22 cellular contexts compared by ENCODE assay signal in the genomic region with DNA sequence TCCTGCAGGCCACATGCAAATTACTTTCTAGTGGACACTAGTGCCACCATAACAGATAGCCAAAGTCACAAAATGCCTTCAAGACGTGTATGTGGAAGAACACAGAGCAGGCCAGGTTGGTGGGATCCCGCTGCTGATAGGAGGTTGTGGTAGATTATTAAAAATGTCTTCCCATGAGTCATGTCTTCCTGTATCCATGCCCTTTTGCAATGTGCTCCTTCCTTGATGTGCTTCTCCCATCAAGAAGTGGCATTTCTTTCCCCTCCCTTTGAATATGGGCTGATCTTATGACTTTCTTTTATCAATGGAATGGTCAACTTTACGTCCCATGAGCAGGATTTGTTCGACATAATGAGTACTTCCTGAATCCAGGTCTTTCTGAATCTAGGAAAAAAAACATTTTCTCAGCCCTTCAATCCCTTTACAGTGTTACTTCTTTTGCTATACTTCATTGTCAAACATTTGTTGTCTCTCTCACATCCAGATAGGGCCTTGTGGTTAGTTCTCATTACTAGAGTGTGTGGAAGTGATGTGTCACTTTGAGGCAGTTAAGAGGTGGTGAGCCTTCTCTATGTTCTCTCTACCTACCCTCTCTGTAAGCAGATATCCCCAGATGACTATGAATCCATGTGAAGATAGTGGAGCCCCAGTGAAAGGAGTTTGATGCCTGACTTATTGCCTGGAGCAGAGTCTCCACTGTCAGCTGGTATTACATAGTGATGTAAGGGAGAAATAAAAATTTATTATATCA.
DNase-seq lines count a peak whose midpoint lies in the region; ATAC-seq and TF ChIP-seq lines count a peak whose summit lies in the region.
"Had no signal": no experiment of that assay in that cellular context is flagged by ENCODE, and none has a peak within 500 bp of the region (broad histone marks: within the 10 kb centered on the region; RNA-seq: fewer than 3 reads in every experiment).

No MANE protein-coding gene starts in this region.

- H3K9ac ChIP-seq in SK-N-SH: no peak overlapping the region
- H3K9ac ChIP-seq in GM23248: no peak overlapping the region

- no peak overlapping the region for H3K4me3 ChIP-seq in SK-N-SH (ENCODE audit: low read depth in 2 of 2, low read length in 1 of 2)
- no peak overlapping the region for H3K4me3 ChIP-seq in GM23248
- no peak overlapping the region for H3K4me3 ChIP-seq in A673 (ENCODE audit: low read depth, low read length, poor library complexity, severe bottlenecking)
- H3K4me3 ChIP-seq: adrenal gland, gastrocnemius medialis had no signal

- DNase-seq in SK-N-SH (no peak), GM23248 (peak; percentile 6), iris pigment epithelial cell (ENCODE audit: low read depth) (peak; percentile 41), A673 (ENCODE audit: low spot score) (no peak)
- DNase-seq: 8988T; activated CD4-positive, alpha-beta T cell treated with anti-CD3 and anti-CD28 coated beads, Interleukin-2, amount 50 U/mL, for 4 hours; adrenal gland; Caco-2; EL; gastrocnemius medialis; mesenchymal stem cell; naive thymus-derived CD4-positive, alpha-beta T cell; NCI-H1436 treated with DMSO at 0.1 percent for 48 hours; NCI-H2171; NCI-H526 treated with DMSO at 0.1 percent for 48 hours; Right ventricle myocardium superior; stimulated activated CD4-positive, alpha-beta T cell treated with anti-CD3 and anti-CD28 coated beads, Interleukin-4, amount 100 ng/mL, for 4 hours had no signal

- H3K27ac Mint-ChIP-seq in activated T-helper 17 cell treated with anti-CD3 and anti-CD28 coated beads, Interleukin-2, amount 50 U/mL, for 72 hours: peak overlapping the region; percentile 58
- H3K27ac Mint-ChIP-seq: dendritic cell treated with granulocyte-macrophage colony-stimulating factor and Interleukin-4, amounts not matched to agents 40 ng/mL and 50 ng/mL, for 4 days; naive thymus-derived CD4-positive, alpha-beta T cell had no signal

- 0 out of 2 replicates have a peak, but pooled peaks cover 4% of the 10 kb centered on the region for H3K79me2 ChIP-seq in SK-N-SH (ENCODE audit: insufficient read depth)
- H3K79me2 ChIP-seq in GM23248 (ENCODE audit: insufficient read depth): no peaks in the 10 kb centered on the region

- H3K9me2 ChIP-seq in SK-N-SH: no peaks in the 10 kb centered on the region
- no peaks in the 10 kb centered on the region for H3K9me2 ChIP-seq in GM23248 (ENCODE audit: insufficient read depth)

- TF ChIP-seq EP300 in SK-N-SH (IDR thresholded peaks at IDR 0.05; ENCODE audit: borderline replicate concordance in 1 of 2, low read depth in 1 of 2, low read length in 1 of 2): no peak

- peaks cover 16% of the 10 kb centered on the region for H3K4me1 Mint-ChIP-seq in activated T-helper 17 cell treated with anti-CD3 and anti-CD28 coated beads, Interleukin-2, amount 50 U/mL, for 72 hours

- H3K36me3 ChIP-seq in SK-N-SH (replicated peaks in 1 of 2; ENCODE audit: control insufficient read depth in 1 of 2, insufficient read depth in 2 of 2, low read length in 1 of 2) (no peaks in the 10 kb centered on the region), GM23248 (ENCODE audit: low read depth) (no peaks in the 10 kb centered on the region), A673 (ENCODE audit: insufficient read depth, low read length, poor library complexity, severe bottlenecking) (no peaks in the 10 kb centered on the region)
- H3K36me3 ChIP-seq: adrenal gland, gastrocnemius medialis had no signal

- H3K4me3 Mint-ChIP-seq in activated T-helper 17 cell treated with anti-CD3 and anti-CD28 coated beads, Interleukin-2, amount 50 U/mL, for 72 hours: peak overlapping the region; percentile 6
- H3K4me3 Mint-ChIP-seq: dendritic cell treated with granulocyte-macrophage colony-stimulating factor and Interleukin-4, amounts not matched to agents 40 ng/mL and 50 ng/mL, for 4 days; naive thymus-derived CD4-positive, alpha-beta T cell had no signal

- H3K27me3 Mint-ChIP-seq in activated T-helper 17 cell treated with anti-CD3 and anti-CD28 coated beads, Interleukin-2, amount 50 U/mL, for 72 hours: no peaks in the 10 kb centered on the region
- H3K27me3 Mint-ChIP-seq: naive thymus-derived CD4-positive, alpha-beta T cell had no signal

- no TSS peak for BruUV-seq in A673 (replicated peaks; lab: Mats Ljungman, UMichigan)

- 80% methylated on average over 4 of the region's 4 CpGs for WGBS in SK-N-SH (ENCODE audit: low lambda C conversion rate)
- WGBS in GM23248 (ENCODE audit: low coverage in 1 of 2, low lambda C conversion rate in 2 of 2, missing lambda C conversion rate in 2 of 2), 2 experiments: 94 to 96% methylated on average over 4 of the region's 4 CpGs

- TF ChIP-seq CTCF in SK-N-SH (IDR thresholded peaks at IDR 0.05): no peak
- no peak for TF ChIP-seq CTCF in A673 (conservative IDR thresholded peaks at IDR 0.05; ENCODE audit: low read depth, low read length)

- no peaks in the 10 kb centered on the region for H3K36me3 Mint-ChIP-seq in activated T-helper 17 cell treated with anti-CD3 and anti-CD28 coated beads, Interleukin-2, amount 50 U/mL, for 72 hours (ENCODE audit: low read depth)

- peaks cover 37% of the 10 kb centered on the region for H3F3A ChIP-seq in SK-N-SH (replicated peaks; ENCODE audit: insufficient read depth)
- peaks cover 8% of the 10 kb centered on the region for H3F3A ChIP-seq in GM23248 (ENCODE audit: insufficient read depth)

- CTCF ChIA-PET in SK-N-SH (lab: Yijun Ruan, JAX): interaction anchor here (1.0 kb wide), 1 partner anchor 10 kb away, joined by 3 read pairs; no protein-coding TSS in a partner anchor
- CTCF ChIA-PET in A673 (lab: Charles Lee): no interaction called here

- no peaks in the 10 kb centered on the region for H3K9me3 Mint-ChIP-seq in activated T-helper 17 cell treated with anti-CD3 and anti-CD28 coated beads, Interleukin-2, amount 50 U/mL, for 72 hours
- H3K9me3 Mint-ChIP-seq: dendritic cell treated with granulocyte-macrophage colony-stimulating factor and Interleukin-4, amounts not matched to agents 40 ng/mL and 50 ng/mL, for 4 days; naive thymus-derived CD4-positive, alpha-beta T cell had no signal

- peak overlapping the region; percentile 44; the same call in 1 of the 2 replicates for H2AFZ ChIP-seq in SK-N-SH (ENCODE audit: low read depth)
- H2AFZ ChIP-seq in GM23248: no peak overlapping the region

- TF ChIP-seq RAD21 in SK-N-SH (IDR thresholded peaks at IDR 0.05; ENCODE audit: low read length): no peak

- ATAC-seq in SK-N-SH treated with all-trans-retinoic acid at 6 μM for 48 hours (no peak), HG02870 (IDR thresholded peaks at IDR 0.05; ENCODE audit: unreplicated experiment) (no peak), GM19467 (IDR thresholded peaks at IDR 0.05; ENCODE audit: unreplicated experiment) (no peak)
- peak; percentile 97 for ATAC-seq in activated T-helper 17 cell treated with anti-CD3 and anti-CD28 coated beads, Interleukin-2, amount 50 U/mL, for 72 hours (replicated peaks)
- ATAC-seq: gastrocnemius medialis; naive thymus-derived CD4-positive, alpha-beta T cell had no signal

- H3K4me1 ChIP-seq in SK-N-SH (ENCODE audit: control insufficient read depth in 1 of 2, insufficient read depth in 2 of 2, low read depth in 1 of 2, low read length in 1 of 2) (peaks cover 0 to 28% of the 10 kb centered on the region in 2 experiments; a peak in 2 of 4 replicates), GM23248 (ENCODE audit: insufficient read depth) (peaks cover 18% of the 10 kb centered on the region), A673 (ENCODE audit: insufficient read depth, low read length, poor library complexity, severe bottlenecking) (peaks cover 14% of the 10 kb centered on the region)
- H3K4me1 ChIP-seq: adrenal gland, Caco-2, gastrocnemius medialis had no signal

- POLR2A ChIA-PET in SK-N-SH (lab: Yijun Ruan, JAX) (no interaction called here), A673 (lab: Charles Lee; ENCODE audit: low non-redundant PET) (no interaction called here)

- H3K27me3 ChIP-seq in SK-N-SH (ENCODE audit: insufficient read depth) (no peaks in the 10 kb centered on the region), GM23248 (replicated peaks; ENCODE audit: insufficient read depth) (no peaks in the 10 kb centered on the region), A673 (replicated peaks; ENCODE audit: insufficient read depth, low read depth, low read length, poor library complexity) (no peaks in the 10 kb centered on the region)
- H3K27me3 ChIP-seq: gastrocnemius medialis had no signal

- H3K27ac ChIP-seq in SK-N-SH (ENCODE audit: low read depth in 2 of 2, low read length in 1 of 2) (peak overlapping the region in 1 of 2 experiments; percentile 34; a peak in 2 of 4 replicates), GM23248 (no peak overlapping the region), A673 (ENCODE audit: low read depth, low read length, poor library complexity, severe bottlenecking) (no peak overlapping the region)
- H3K27ac ChIP-seq: adrenal gland, gastrocnemius medialis had no signal

- no peaks in the 10 kb centered on the region for H4K20me1 ChIP-seq in SK-N-SH (ENCODE audit: insufficient read depth)
- no peaks in the 10 kb centered on the region for H4K20me1 ChIP-seq in GM23248 (ENCODE audit: insufficient read depth)

- H3K4me2 ChIP-seq in SK-N-SH (no peak overlapping the region), GM23248 (ENCODE audit: unreplicated experiment) (no peak overlapping the region)

- in situ Hi-C loops in GM23248 (cut with MboI): loop anchor here (25.0 kb wide), 1 partner anchor 208 kb away; no protein-coding TSS in a partner anchor

- H3K9me3 ChIP-seq in SK-N-SH (no peaks in the 10 kb centered on the region), GM23248 (ENCODE audit: low read depth) (no peaks in the 10 kb centered on the region), A673 (ENCODE audit: low read depth, low read length, poor library complexity, severe bottlenecking) (no peaks in the 10 kb centered on the region)
- H3K9me3 ChIP-seq: adrenal gland, Caco-2, gastrocnemius medialis had no signal

- intact Hi-C loops in A673 (cut with micrococcal nuclease; ENCODE audit: unreplicated experiment): no loop called here

TF ChIP-seq in SK-N-SH, 30 proteins besides CTCF, POLR2A, EP300 and RAD21 (continues in another document):
- TF ChIP-seq FOSL2 (IDR thresholded peaks at IDR 0.05; ENCODE audit: borderline replicate concordance, low read depth): no peak
- TF ChIP-seq TCF12 (IDR thresholded peaks at IDR 0.05): no peak
- no peak for TF ChIP-seq POLR2AphosphoS5 (IDR thresholded peaks at IDR 0.05; ENCODE audit: low read depth, low read length)
- TF ChIP-seq TAF1 (IDR thresholded peaks at IDR 0.05; ENCODE audit: borderline replicate concordance, low read depth, low read length): no peak
- no peak for TF ChIP-seq RXRA (IDR thresholded peaks at IDR 0.05; ENCODE audit: borderline replicate concordance, low read depth)
- no peak for TF ChIP-seq CHD2 (IDR thresholded peaks at IDR 0.05; ENCODE audit: low read length, partially characterized antibody)

TF ChIP-seq in SK-N-SH treated with all-trans-retinoic acid at 6 μM for 48 hours, 23 proteins besides CTCF, POLR2A, EP300 and RAD21 (continues in another document):
- no peak for TF ChIP-seq ESRRG (CRISPR knock-in tag; IDR thresholded peaks at IDR 0.05)

Comparison
In these comparisons a context has a peak if more than half of its experiments do, and no peak if none do; other contexts are left out.
1. DNase-seq: peak in GM23248 (single experiment) and iris pigment epithelial cell (single experiment); none in SK-N-SH (single experiment) and A673 (single experiment).